ENCODE assay signal across 21 cellular contexts in the genomic region with DNA sequence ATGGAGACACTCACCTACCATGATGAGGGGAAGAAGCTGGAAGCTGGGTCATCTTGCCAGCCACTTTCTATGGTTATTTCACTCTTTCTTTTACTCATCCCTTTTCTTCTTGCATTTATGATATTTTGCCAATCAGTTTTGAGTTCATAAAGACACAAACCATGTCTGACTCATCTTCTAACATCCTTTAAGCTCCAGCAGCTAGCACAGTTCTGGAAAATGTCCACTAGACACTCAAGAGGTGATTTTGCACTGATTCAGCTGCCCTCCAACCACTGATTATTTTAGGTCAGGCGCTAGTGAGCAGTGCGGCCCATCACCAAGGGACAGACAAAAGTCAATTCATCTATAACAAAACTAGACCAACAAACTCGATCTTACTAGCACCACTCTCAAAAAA.
DNase-seq lines count a peak whose midpoint lies in the region; ATAC-seq and TF ChIP-seq lines count a peak whose summit lies in the region.
"Had no signal": no experiment of that assay in that cellular context is flagged by ENCODE, and none has a peak within 500 bp of the region (broad histone marks: within the 10 kb centered on the region; RNA-seq: fewer than 3 reads in every experiment).

No MANE protein-coding gene starts in this region.

- peaks cover 10% of the 10 kb centered on the region for H3K4me1 Mint-ChIP-seq in activated CD4-positive, alpha-beta memory T cell treated with anti-CD3 and anti-CD28 coated beads for 36 hours (ENCODE audit: low read depth)
- H3K4me1 Mint-ChIP-seq in activated CD4-positive, alpha-beta memory T cell treated with anti-CD3 and anti-CD28 coated beads, Interleukin-2, amount 10 ng/mL, durations not matched to agents 7 days and 5 days, result peaks cover 22% of the 10 kb centered on the region
- H3K4me1 Mint-ChIP-seq in stimulated activated naive B cell treated with anti-CD40 and anti-IgM and Interleukin-4, amounts not matched to agents 10 μg/mL and 1 μg/mL and 100 μg/mL, for 72 hours, result peaks cover 4 to 9% of the 10 kb centered on the region in 2 donors
- peaks cover 0 to 2% (median 0%) of the 10 kb centered on the region in 4 donors for H3K4me1 Mint-ChIP-seq in naive thymus-derived CD8-positive, alpha-beta T cell
- H3K4me1 Mint-ChIP-seq: CD4-positive, alpha-beta memory T cell had no signal

- no peak for ATAC-seq in stimulated activated naive B cell treated with anti-CD40 and anti-IgM and Interleukin-4, amounts not matched to agents 10 μg/mL and 1 μg/mL and 100 μg/mL, for 72 hours (replicated peaks)
- ATAC-seq in naive thymus-derived CD8-positive, alpha-beta T cell, result no peak

- H3K27ac Mint-ChIP-seq in activated CD4-positive, alpha-beta memory T cell treated with anti-CD3 and anti-CD28 coated beads for 36 hours, result peak overlapping the region; percentile 9
- H3K27ac Mint-ChIP-seq in activated CD4-positive, alpha-beta memory T cell treated with anti-CD3 and anti-CD28 coated beads, Interleukin-2, amount 10 ng/mL, durations not matched to agents 7 days and 5 days, result no peak overlapping the region
- peak overlapping the region; percentile 9 for H3K27ac Mint-ChIP-seq in stimulated activated naive B cell treated with anti-CD40 and anti-IgM and Interleukin-4, amounts not matched to agents 10 μg/mL and 1 μg/mL and 100 μg/mL, for 72 hours
- no peak overlapping the region for H3K27ac Mint-ChIP-seq in naive thymus-derived CD8-positive, alpha-beta T cell
- H3K27ac Mint-ChIP-seq: activated naive CD8-positive, alpha-beta T cell treated with anti-CD3 and anti-CD28 coated beads for 36 hours; CD4-positive, alpha-beta memory T cell; immature natural killer cell had no signal

- no peaks in the 10 kb centered on the region for H3K36me3 Mint-ChIP-seq in activated CD4-positive, alpha-beta memory T cell treated with anti-CD3 and anti-CD28 coated beads for 36 hours
- no peaks in the 10 kb centered on the region for H3K36me3 Mint-ChIP-seq in activated CD4-positive, alpha-beta memory T cell treated with anti-CD3 and anti-CD28 coated beads, Interleukin-2, amount 10 ng/mL, durations not matched to agents 7 days and 5 days (ENCODE audit: low read depth)
- H3K36me3 Mint-ChIP-seq in stimulated activated naive B cell treated with anti-CD40 and anti-IgM and Interleukin-4, amounts not matched to agents 10 μg/mL and 1 μg/mL and 100 μg/mL, for 72 hours, result no peaks in the 10 kb centered on the region
- no peaks in the 10 kb centered on the region for H3K36me3 Mint-ChIP-seq in naive thymus-derived CD8-positive, alpha-beta T cell
- H3K36me3 Mint-ChIP-seq: activated naive CD8-positive, alpha-beta T cell treated with anti-CD3 and anti-CD28 coated beads for 36 hours; CD4-positive, alpha-beta memory T cell had no signal

- in situ Hi-C loops in astrocyte of the cerebellum (cut with HindIII; ENCODE audit: low sequenced_read_pairs), result no loop called here

- DNase-seq in activated CD4-positive, alpha-beta memory T cell treated with anti-CD3 and anti-CD28 coated beads for 36 hours, result no peak
- no peak for DNase-seq in activated CD4-positive, alpha-beta memory T cell treated with anti-CD3 and anti-CD28 coated beads, Interleukin-2, amount 10 ng/mL, durations not matched to agents 7 days and 5 days
- DNase-seq in astrocyte of the cerebellum (ENCODE audit: low read depth) (peak; percentile 53), hepatic stellate cell (ENCODE audit: low spot score) (peak; percentile 60), NCI-H226 (no peak)
- no peak for DNase-seq in stimulated activated naive B cell treated with anti-CD40 and anti-IgM and Interleukin-4, amounts not matched to agents 10 μg/mL and 1 μg/mL and 100 μg/mL, for 72 hours
- DNase-seq in activated CD8-positive, alpha-beta memory T cell treated with anti-CD3 and anti-CD28 coated beads for 24 hours, result no peak
- no peak for DNase-seq in naive thymus-derived CD8-positive, alpha-beta T cell
- DNase-seq: 8988T; activated CD4-positive, alpha-beta T cell treated with anti-CD3 and anti-CD28 coated beads for 48 hours; activated naive CD8-positive, alpha-beta T cell treated with anti-CD3 and anti-CD28 coated beads for 36 hours; activated T-cell treated with anti-CD3 and anti-CD28 coated beads for 4 hours; CD4-positive, alpha-beta memory T cell; GOT3; immature natural killer cell; mammary epithelial cell; NCI-H1694; NCI-H446 treated with DMSO at 0.1 percent for 48 hours; SJCRH30 had no signal

- no peak overlapping the region for H3K4me3 Mint-ChIP-seq in activated CD4-positive, alpha-beta memory T cell treated with anti-CD3 and anti-CD28 coated beads for 36 hours
- H3K4me3 Mint-ChIP-seq in activated CD4-positive, alpha-beta memory T cell treated with anti-CD3 and anti-CD28 coated beads, Interleukin-2, amount 10 ng/mL, durations not matched to agents 7 days and 5 days, result no peak overlapping the region
- H3K4me3 Mint-ChIP-seq in stimulated activated naive B cell treated with anti-CD40 and anti-IgM and Interleukin-4, amounts not matched to agents 10 μg/mL and 1 μg/mL and 100 μg/mL, for 72 hours, result no peak overlapping the region
- no peak overlapping the region for H3K4me3 Mint-ChIP-seq in naive thymus-derived CD8-positive, alpha-beta T cell
- H3K4me3 Mint-ChIP-seq: activated naive CD8-positive, alpha-beta T cell treated with anti-CD3 and anti-CD28 coated beads for 36 hours; CD4-positive, alpha-beta memory T cell; immature natural killer cell; nephron had no signal

- intact Hi-C loops in activated CD4-positive, alpha-beta memory T cell treated with anti-CD3 and anti-CD28 coated beads for 36 hours (cut with micrococcal nuclease), result no loop called here

- H3K9me3 Mint-ChIP-seq in activated CD4-positive, alpha-beta memory T cell treated with anti-CD3 and anti-CD28 coated beads for 36 hours, result no peaks in the 10 kb centered on the region
- peaks cover 4% of the 10 kb centered on the region for H3K9me3 Mint-ChIP-seq in activated CD4-positive, alpha-beta memory T cell treated with anti-CD3 and anti-CD28 coated beads, Interleukin-2, amount 10 ng/mL, durations not matched to agents 7 days and 5 days
- H3K9me3 Mint-ChIP-seq in stimulated activated naive B cell treated with anti-CD40 and anti-IgM and Interleukin-4, amounts not matched to agents 10 μg/mL and 1 μg/mL and 100 μg/mL, for 72 hours, result peaks cover 8 to 9% of the 10 kb centered on the region in 2 donors
- no peaks in the 10 kb centered on the region for H3K9me3 Mint-ChIP-seq in naive thymus-derived CD8-positive, alpha-beta T cell
- H3K9me3 Mint-ChIP-seq: activated naive CD8-positive, alpha-beta T cell treated with anti-CD3 and anti-CD28 coated beads for 36 hours; immature natural killer cell; nephron had no signal

- H3K4me3 ChIP-seq in astrocyte of the cerebellum (ENCODE audit: low read depth, low read length), result no peak overlapping the region
- H3K4me3 ChIP-seq: GM12878, SJCRH30 had no signal

- CTCF ChIA-PET in activated CD4-positive, alpha-beta memory T cell treated with anti-CD3 and anti-CD28 coated beads for 36 hours (lab: Charles Lee), result no interaction called here
- CTCF ChIA-PET in activated CD4-positive, alpha-beta memory T cell treated with anti-CD3 and anti-CD28 coated beads, Interleukin-2, amount 10 ng/mL, durations not matched to agents 7 days and 5 days (lab: Charles Lee), result no interaction called here

- POLR2A ChIA-PET in activated CD4-positive, alpha-beta memory T cell treated with anti-CD3 and anti-CD28 coated beads for 36 hours (lab: Charles Lee), result no interaction called here
- POLR2A ChIA-PET in activated CD4-positive, alpha-beta memory T cell treated with anti-CD3 and anti-CD28 coated beads, Interleukin-2, amount 10 ng/mL, durations not matched to agents 7 days and 5 days (lab: Charles Lee), result no interaction called here
- POLR2A ChIA-PET in naive thymus-derived CD8-positive, alpha-beta T cell (lab: Charles Lee), result no interaction called here

- no peak for TF ChIP-seq CTCF in astrocyte of the cerebellum (IDR thresholded peaks at IDR 0.05; ENCODE audit: low read depth, low read length, missing control alignments)

- H3K27me3 Mint-ChIP-seq in activated CD4-positive, alpha-beta memory T cell treated with anti-CD3 and anti-CD28 coated beads for 36 hours, result no peaks in the 10 kb centered on the region
- H3K27me3 Mint-ChIP-seq in activated CD4-positive, alpha-beta memory T cell treated with anti-CD3 and anti-CD28 coated beads, Interleukin-2, amount 10 ng/mL, durations not matched to agents 7 days and 5 days, result peaks cover 10% of the 10 kb centered on the region
- peaks cover 13 to 18% of the 10 kb centered on the region in 2 donors for H3K27me3 Mint-ChIP-seq in stimulated activated naive B cell treated with anti-CD40 and anti-IgM and Interleukin-4, amounts not matched to agents 10 μg/mL and 1 μg/mL and 100 μg/mL, for 72 hours
- peaks cover 0 to 2% (median 0%) of the 10 kb centered on the region in 5 donors for H3K27me3 Mint-ChIP-seq in naive thymus-derived CD8-positive, alpha-beta T cell
- H3K27me3 Mint-ChIP-seq: activated naive CD8-positive, alpha-beta T cell treated with anti-CD3 and anti-CD28 coated beads for 36 hours; CD4-positive, alpha-beta memory T cell had no signal

Comparison
In these comparisons a context has a peak if more than half of its experiments do, and no peak if none do; other contexts are left out.
1. H3K27ac Mint-ChIP-seq: peak in activated CD4-positive, alpha-beta memory T cell treated with anti-CD3 and anti-CD28 coated beads for 36 hours (single experiment) and stimulated activated naive B cell treated with anti-CD40 and anti-IgM and Interleukin-4, amounts not matched to agents 10 μg/mL and 1 μg/mL and 100 μg/mL, for 72 hours (single experiment); none in activated CD4-positive, alpha-beta memory T cell treated with anti-CD3 and anti-CD28 coated beads, Interleukin-2, amount 10 ng/mL, durations not matched to agents 7 days and 5 days (single experiment) and naive thymus-derived CD8-positive, alpha-beta T cell (0 of 10).
2. DNase-seq: peak in astrocyte of the cerebellum (single experiment) and hepatic stellate cell (single experiment); none in activated CD4-positive, alpha-beta memory T cell treated with anti-CD3 and anti-CD28 coated beads for 36 hours (single experiment), activated CD4-positive, alpha-beta memory T cell treated with anti-CD3 and anti-CD28 coated beads, Interleukin-2, amount 10 ng/mL, durations not matched to agents 7 days and 5 days (single experiment), stimulated activated naive B cell treated with anti-CD40 and anti-IgM and Interleukin-4, amounts not matched to agents 10 μg/mL and 1 μg/mL and 100 μg/mL, for 72 hours (single experiment), activated CD8-positive, alpha-beta memory T cell treated with anti-CD3 and anti-CD28 coated beads for 24 hours (single experiment), NCI-H226 (single experiment) and naive thymus-derived CD8-positive, alpha-beta T cell (0 of 10).